In genomic region chr3:43996379-43997301, GRCh38 we compare ENCODE assay signal across 8 cellular contexts.
DNase-seq lines count a peak whose midpoint lies in the region; ATAC-seq and TF ChIP-seq lines count a peak whose summit lies in the region.

No MANE protein-coding gene starts in this region.

- peak in 1 of 5 donors; percentile 2 for DNase-seq in CD8-positive, alpha-beta memory T cell
- DNase-seq in SW480 (ENCODE audit: low spot score) (peak; percentile 69), epithelial cell of prostate (ENCODE audit: low read depth, low spot score) (no peak), GM19238 (ENCODE audit: insufficient read length, low spot score) (no peak)
- DNase-seq in naive thymus-derived CD8-positive, alpha-beta T cell = peak in 1 of 10 donors; percentile 12

- no peak overlapping the region for H3K27ac ChIP-seq in CD8-positive, alpha-beta memory T cell (ENCODE audit: low read depth, low read length)
- no peak overlapping the region for H3K27ac ChIP-seq in HEK293 (ENCODE audit: extremely low read depth, low read depth, low read length)
- H3K27ac ChIP-seq in epithelial cell of prostate = peak overlapping the region; percentile 72
- H3K27ac ChIP-seq in gastroesophageal sphincter = no peak overlapping the region

- peak overlapping the region; percentile 53 for H3K4me3 ChIP-seq in CD8-positive, alpha-beta memory T cell (ENCODE audit: low read length)
- H3K4me3 ChIP-seq in HEK293 (ENCODE audit: low read depth, low read length) (peak overlapping the region; percentile 38), gastroesophageal sphincter (peak overlapping the region in 1 of 2 donors; percentile 40)

- peaks cover 0 to 13% (median 7%) of the 10 kb centered on the region in 5 donors for H3K9me3 Mint-ChIP-seq in CD8-positive, alpha-beta memory T cell
- H3K9me3 Mint-ChIP-seq in naive thymus-derived CD8-positive, alpha-beta T cell = peaks cover 0 to 24% (median 8%) of the 10 kb centered on the region in 9 donors

- CTCF ChIA-PET in CD8-positive, alpha-beta memory T cell (lab: Charles Lee) = interaction anchor here (1.2 kb wide), 1 partner anchor 12 kb away, joined by 3 read pairs; no protein-coding TSS in a partner anchor
- CTCF ChIA-PET in HEK293 (lab: Yijun Ruan, JAX) = interaction anchor here (0.5 to 1.3 kb wide), 8 partner anchors 118 to 241 kb away, joined by 3 to 5 read pairs (median 4); no protein-coding TSS in a partner anchor

- no peaks in the 10 kb centered on the region for H3K9me3 ChIP-seq in CD8-positive, alpha-beta memory T cell (ENCODE audit: low read length)
- H3K9me3 ChIP-seq in HEK293 (ENCODE audit: control insufficient read depth, insufficient read depth, low read depth, low read length) (no peaks in the 10 kb centered on the region), gastroesophageal sphincter (peaks cover 0 to 17% (median 0%) of the 10 kb centered on the region in 3 donors)

- H3K4me1 ChIP-seq in CD8-positive, alpha-beta memory T cell (ENCODE audit: insufficient read depth, low read length) = peaks cover 36% of the 10 kb centered on the region
- H3K4me1 ChIP-seq in HEK293 (ENCODE audit: control insufficient read depth, insufficient read depth, low read length) (no peaks in the 10 kb centered on the region; the same call in 1 of the 2 replicates), gastroesophageal sphincter (peaks cover 0 to 55% (median 40%) of the 10 kb centered on the region in 3 donors)

- H3K27me3 Mint-ChIP-seq in CD8-positive, alpha-beta memory T cell = peaks cover 71 to 85% of the 10 kb centered on the region in 2 donors
- H3K27me3 Mint-ChIP-seq in naive thymus-derived CD8-positive, alpha-beta T cell = peaks cover 54 to 94% (median 75%) of the 10 kb centered on the region in 5 donors

- no peaks in the 10 kb centered on the region for H3K36me3 Mint-ChIP-seq in CD8-positive, alpha-beta memory T cell
- peaks cover 0 to 17% (median 15%) of the 10 kb centered on the region in 3 donors for H3K36me3 Mint-ChIP-seq in naive thymus-derived CD8-positive, alpha-beta T cell

- no peak for TF ChIP-seq POLR2A in gastroesophageal sphincter (IDR thresholded peaks at IDR 0.05)

- peak overlapping the region in 1 of 8 donors; percentile 61 for H3K27ac Mint-ChIP-seq in CD8-positive, alpha-beta memory T cell
- H3K27ac Mint-ChIP-seq in naive thymus-derived CD8-positive, alpha-beta T cell = peak overlapping the region in 2 of 10 donors; percentile 42 to 46

- H3K4me1 Mint-ChIP-seq in CD8-positive, alpha-beta memory T cell = peaks cover 40 to 48% (median 48%) of the 10 kb centered on the region in 3 donors
- peaks cover 27 to 47% (median 44%) of the 10 kb centered on the region in 4 donors for H3K4me1 Mint-ChIP-seq in naive thymus-derived CD8-positive, alpha-beta T cell

- H3K36me3 ChIP-seq in CD8-positive, alpha-beta memory T cell (ENCODE audit: insufficient read depth, low read length) = no peaks in the 10 kb centered on the region
- H3K36me3 ChIP-seq in HEK293 (ENCODE audit: control insufficient read depth in 2 of 2, insufficient read depth in 1 of 2, low read length in 2 of 2) = no peaks in the 10 kb centered on the region
- no peaks in the 10 kb centered on the region for H3K36me3 ChIP-seq in gastroesophageal sphincter

- WGBS in gastroesophageal sphincter (ENCODE audit: low coverage in 1 of 2), 2 donors = 0% methylated on average over 9 to 12 of the region's 71 CpGs

- H3K4me3 Mint-ChIP-seq in CD8-positive, alpha-beta memory T cell = peak overlapping the region; percentile 64 to 88 (median 79)
- peak overlapping the region; percentile 72 to 92 (median 86) for H3K4me3 Mint-ChIP-seq in naive thymus-derived CD8-positive, alpha-beta T cell

- no peak for ATAC-seq in naive thymus-derived CD8-positive, alpha-beta T cell
- ATAC-seq in gastroesophageal sphincter (no peak), GM21515 (IDR thresholded peaks at IDR 0.05; ENCODE audit: unreplicated experiment) (no peak)

- H3K27me3 ChIP-seq in CD8-positive, alpha-beta memory T cell (ENCODE audit: insufficient read depth, low read length, poor library complexity, severe bottlenecking) = peaks cover 65% of the 10 kb centered on the region
- H3K27me3 ChIP-seq in gastroesophageal sphincter = peaks cover 100% of the 10 kb centered on the region

- TF ChIP-seq CTCF in HEK293 (tag by site-specific recombination; IDR thresholded peaks at IDR 0.05) (peak; percentile 72), gastroesophageal sphincter (IDR thresholded peaks at IDR 0.05) (no peak)

- POLR2A ChIA-PET in CD8-positive, alpha-beta memory T cell (lab: Charles Lee) = no interaction called here
- POLR2A ChIA-PET in HEK293 (lab: Yijun Ruan, JAX) = no interaction called here
- POLR2A ChIA-PET in naive thymus-derived CD8-positive, alpha-beta T cell (lab: Charles Lee) = no interaction called here

- no peak for TF ChIP-seq EP300 in gastroesophageal sphincter (IDR thresholded peaks at IDR 0.05)

TF ChIP-seq in HEK293, 187 proteins besides CTCF, POLR2A, EP300 and RAD21 (continues in another document):
- TF ChIP-seq PRDM6 (tag by site-specific recombination; IDR thresholded peaks at IDR 0.05) (no peak), ZNF48 (tag by site-specific recombination; IDR thresholded peaks at IDR 0.05) (no peak), ATF2 (tag by site-specific recombination; IDR thresholded peaks at IDR 0.05; ENCODE audit: low read depth) (no peak), TSHZ1 (tag by site-specific recombination; IDR thresholded peaks at IDR 0.05; ENCODE audit: borderline replicate concordance) (no peak), ZNF132 (tag by site-specific recombination; IDR thresholded peaks at IDR 0.05; ENCODE audit: borderline replicate concordance) (no peak), ZNF223 (tag by site-specific recombination; IDR thresholded peaks at IDR 0.05) (no peak), ZNF449 (tag by site-specific recombination; IDR thresholded peaks at IDR 0.05) (no peak), ZNF335 (tag by site-specific recombination; conservative IDR thresholded peaks at IDR 0.05) (no peak; the same call in 1 of the 2 replicates)
